Comparison of ENCODE assay signal across 8 cellular contexts in the genomic region with DNA sequence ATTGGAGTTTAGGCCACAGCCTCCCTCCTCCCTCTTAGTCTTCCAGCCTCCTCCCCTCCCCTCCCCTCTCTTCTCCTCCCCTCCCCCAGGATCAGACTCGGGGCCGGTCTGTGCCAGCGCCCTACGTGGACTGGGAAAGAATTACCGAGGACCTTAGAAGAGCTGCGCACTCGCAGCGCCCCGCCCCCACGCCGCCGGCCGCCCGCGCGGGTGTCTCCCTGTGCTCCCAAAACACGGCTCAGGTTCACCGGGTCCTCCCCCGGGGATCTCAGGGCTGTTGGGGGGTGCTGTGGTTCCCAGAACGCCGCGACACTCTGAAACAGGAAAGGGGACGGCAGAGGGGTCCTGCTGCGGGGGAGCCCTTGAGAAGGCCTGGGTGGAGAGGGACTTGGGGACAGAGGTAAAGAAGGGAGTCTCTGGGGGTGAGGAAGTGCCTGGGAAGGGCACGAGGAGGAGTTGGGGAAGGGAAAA.
DNase-seq lines count a peak whose midpoint lies in the region; ATAC-seq lines count a peak whose summit lies in the region.

No MANE protein-coding gene starts in this region.

- DNase-seq in EL (peak; percentile 82), NCI-H1417 treated with DMSO at 0.1 percent for 48 hours (lab: John Stamatoyannopoulos, UW) (peak; percentile 45), T-helper 9 cell (peak; percentile 43), T47D (ENCODE audit: low read depth in 1 of 2, low spot score in 1 of 2) (peak; percentile 77 to 93), iPS DF 4.7 (ENCODE audit: extremely low read depth, low spot score) (peak; percentile 25), renal cortical epithelial cell (ENCODE audit: low read depth) (peak; percentile 57)

- no peak for ATAC-seq in HG03139 (IDR thresholded peaks at IDR 0.05; ENCODE audit: unreplicated experiment)
- no peak for ATAC-seq in GM21381 (IDR thresholded peaks at IDR 0.05; ENCODE audit: unreplicated experiment)

- in situ Hi-C loops in T47D (cut with HindIII; ENCODE audit: low pct_unique_long_range_greater_than_20kb, low sequenced_read_pairs): no loop called here

Comparison
In these comparisons a context has a peak if more than half of its experiments do, and no peak if none do; other contexts are left out.
1. DNase-seq: peak in every context shown above with its lines; median percentile 85 in T47D; 82 in EL; 57 in renal cortical epithelial cell; 45 in NCI-H1417 treated with DMSO at 0.1 percent for 48 hours; 43 in T-helper 9 cell; 25 in iPS DF 4.7.